Comparison of ENCODE assay signal across 16 cellular contexts in the genomic region with DNA sequence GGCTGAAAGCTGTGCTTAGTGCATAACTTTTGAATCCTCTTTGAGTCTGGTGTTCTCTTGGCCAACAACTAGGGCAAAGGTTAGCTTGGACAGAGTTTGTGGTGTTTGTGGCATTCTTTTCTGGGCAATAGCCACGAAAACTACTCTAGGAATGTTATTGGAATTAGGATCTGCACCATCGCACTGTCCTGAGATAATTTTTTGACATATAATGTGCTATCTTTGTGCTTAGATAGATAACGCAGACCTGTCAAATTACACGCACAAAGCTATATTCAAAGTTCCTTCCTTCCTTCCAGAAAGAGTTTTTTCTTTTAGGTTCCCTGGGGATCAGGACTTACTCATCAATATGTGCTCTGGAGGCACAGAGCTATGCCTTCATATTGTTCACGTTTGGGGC.
DNase-seq lines count a peak whose midpoint lies in the region; ATAC-seq, FAIRE-seq and TF ChIP-seq lines count a peak whose summit lies in the region.
"Had no signal": no experiment of that assay in that cellular context is flagged by ENCODE, and none has a peak within 500 bp of the region (broad histone marks: within the 10 kb centered on the region; RNA-seq: fewer than 3 reads in every experiment).

No MANE protein-coding gene starts in this region.

- H3K18ac ChIP-seq in mesenchymal stem cell (ENCODE audit: low read depth in 1 of 2, low read length in 2 of 2) = no peak overlapping the region

- H3K9ac ChIP-seq in mesenchymal stem cell (ENCODE audit: low read length) = peak overlapping the region; percentile 61

- no peak overlapping the region for H2BK5ac ChIP-seq in mesenchymal stem cell (ENCODE audit: low read depth, low read length, poor library complexity, severe bottlenecking)

- H3K4me1 ChIP-seq in ACC112 (ENCODE audit: control insufficient read depth, insufficient read depth, low read length, unreplicated experiment) (peaks cover 28% of the 10 kb centered on the region), mesenchymal stem cell (ENCODE audit: control insufficient read depth, insufficient read depth, low read depth, low read length) (peaks cover 9% of the 10 kb centered on the region), mucosa of descending colon (ENCODE audit: low read depth) (peaks cover 8% of the 10 kb centered on the region)
- H3K4me1 ChIP-seq: A549 had no signal

- no peak overlapping the region for H2BK12ac ChIP-seq in mesenchymal stem cell (ENCODE audit: low read length in 2 of 2)

- peaks cover 25% of the 10 kb centered on the region for H3K79me1 ChIP-seq in mesenchymal stem cell (replicated peaks; ENCODE audit: low read length, poor library complexity, severe bottlenecking)

- DNase-seq in HTR-8/SVneo (ENCODE audit: insufficient read length, low spot score) (peak; percentile 42), cardiac fibroblast (ENCODE audit: low read depth in 2 of 2) (peak; percentile 76 to 87), mesenchymal stem cell (peak; percentile 86), mucosa of descending colon (no peak), inferior parietal cortex (ENCODE audit: extremely low spot score) (no peak)
- DNase-seq in stimulated activated CD4-positive, alpha-beta T cell treated with anti-CD3 and anti-CD28 coated beads, Interleukin-1b, Interleukin-23, amount 100 ng/mL, for 48 hours = no peak
- DNase-seq: activated T-cell treated with anti-CD3 and anti-CD28 coated beads, Interleukin-2, amount 50 U/mL, for 4 hours; amniotic stem cell; DMS79; effector CD8-positive, alpha-beta T cell; H7; lower lobe of right lung; nucleus accumbens had no signal

- no peak for TF ChIP-seq CTCF in cardiac fibroblast (IDR thresholded peaks at IDR 0.05; ENCODE audit: low read depth, low read length)
- TF ChIP-seq CTCF in mucosa of descending colon (IDR thresholded peaks at IDR 0.05) = no peak

- WGBS in mesenchymal stem cell = 0% methylated on average over 2 of the region's 5 CpGs

- no peak overlapping the region for H4K91ac ChIP-seq in mesenchymal stem cell (ENCODE audit: low read length)

- H3K27me3 ChIP-seq in ACC112 (ENCODE audit: insufficient read depth, low read length) = no peaks in the 10 kb centered on the region
- H3K27me3 ChIP-seq in mesenchymal stem cell (ENCODE audit: control insufficient read depth in 1 of 2, insufficient read depth in 1 of 2, low read length in 2 of 2) = no peaks in the 10 kb centered on the region

- no peak overlapping the region for H3K14ac ChIP-seq in mesenchymal stem cell (ENCODE audit: low read length in 2 of 2)

- no peak for ATAC-seq in mucosa of descending colon
- no peak for ATAC-seq in HG02571 (IDR thresholded peaks at IDR 0.05; ENCODE audit: unreplicated experiment)
- ATAC-seq: A549, lower lobe of right lung had no signal

- H2AFZ ChIP-seq in ACC112 (ENCODE audit: low read length, unreplicated experiment) = no peak overlapping the region
- no peak overlapping the region for H2AFZ ChIP-seq in mesenchymal stem cell (ENCODE audit: low read depth, low read length)

- H3K4me3 ChIP-seq in ACC112 (ENCODE audit: low read depth, low read length) (peak overlapping the region; percentile 22; the same call in 1 of the 2 replicates), cardiac fibroblast (replicated peaks in 1 of 2; ENCODE audit: low read depth in 2 of 2, low read length in 2 of 2) (no peak overlapping the region), mesenchymal stem cell (ENCODE audit: insufficient read depth in 1 of 2, low read depth in 1 of 2, low read length in 2 of 2) (peak overlapping the region in 1 of 2 experiments; percentile 22), mucosa of descending colon (no peak overlapping the region)
- H3K4me3 ChIP-seq: A549, lower lobe of right lung had no signal

- H3K36me3 ChIP-seq in ACC112 (ENCODE audit: insufficient read depth, low read length) (peaks cover 15% of the 10 kb centered on the region; the same call in 1 of the 2 replicates), mesenchymal stem cell (ENCODE audit: control insufficient read depth in 1 of 2, insufficient read depth in 2 of 2, low read depth in 1 of 2, low read length in 2 of 2) (peaks cover 15 to 28% of the 10 kb centered on the region in 2 experiments), mucosa of descending colon (ENCODE audit: low read depth) (no peaks in the 10 kb centered on the region)

- H2AK5ac ChIP-seq in mesenchymal stem cell (ENCODE audit: low read length, severe bottlenecking) = no peak overlapping the region

- peak; percentile 36 for FAIRE-seq in HTR-8/SVneo (lab: Jason Lieb, UNC)
- FAIRE-seq: A549 had no signal

- H3K4ac ChIP-seq in mesenchymal stem cell (ENCODE audit: low read depth in 1 of 2, low read length in 2 of 2) = no peak overlapping the region

- no peak overlapping the region for H2BK15ac ChIP-seq in mesenchymal stem cell (ENCODE audit: low read depth, poor library complexity, severe bottlenecking)

- H4K8ac ChIP-seq in mesenchymal stem cell (ENCODE audit: low read length) = no peak overlapping the region

- peaks cover 62% of the 10 kb centered on the region for H3K79me2 ChIP-seq in ACC112 (ENCODE audit: control insufficient read depth, insufficient read depth, low read length, unreplicated experiment)

- H2BK120ac ChIP-seq in mesenchymal stem cell (ENCODE audit: low read depth, low read length) = no peak overlapping the region

- intact Hi-C loops in mucosa of descending colon (cut with DNase I, micrococcal nuclease) = no loop called here

- no peaks in the 10 kb centered on the region for H3K9me3 ChIP-seq in mesenchymal stem cell (ENCODE audit: control insufficient read depth, low read length)
- H3K9me3 ChIP-seq in mucosa of descending colon = no peaks in the 10 kb centered on the region
- H3K9me3 ChIP-seq: A549, lower lobe of right lung had no signal

- H3K27ac ChIP-seq in ACC112 (ENCODE audit: low read depth, low read length) (peak overlapping the region; percentile 48), mesenchymal stem cell (ENCODE audit: low read length, poor library complexity, severe bottlenecking) (peak overlapping the region; percentile 78)
- H3K27ac ChIP-seq: A549, lower lobe of right lung had no signal

- H3K4me2 ChIP-seq in mesenchymal stem cell (ENCODE audit: low read length, poor library complexity, severe bottlenecking) = no peak overlapping the region
- H3K4me2 ChIP-seq: A549 had no signal

- no peak overlapping the region for H3K23ac ChIP-seq in mesenchymal stem cell (ENCODE audit: low read length in 2 of 2)

Comparison
In these comparisons a context has a peak if more than half of its experiments do, and no peak if none do; other contexts are left out.
1. DNase-seq: peak in HTR-8/SVneo (single experiment), cardiac fibroblast (2 of 2) and mesenchymal stem cell (single experiment); none in mucosa of descending colon (0 of 3), inferior parietal cortex (single experiment) and stimulated activated CD4-positive, alpha-beta T cell treated with anti-CD3 and anti-CD28 coated beads, Interleukin-1b, Interleukin-23, amount 100 ng/mL, for 48 hours (single experiment).